In the genomic region with DNA sequence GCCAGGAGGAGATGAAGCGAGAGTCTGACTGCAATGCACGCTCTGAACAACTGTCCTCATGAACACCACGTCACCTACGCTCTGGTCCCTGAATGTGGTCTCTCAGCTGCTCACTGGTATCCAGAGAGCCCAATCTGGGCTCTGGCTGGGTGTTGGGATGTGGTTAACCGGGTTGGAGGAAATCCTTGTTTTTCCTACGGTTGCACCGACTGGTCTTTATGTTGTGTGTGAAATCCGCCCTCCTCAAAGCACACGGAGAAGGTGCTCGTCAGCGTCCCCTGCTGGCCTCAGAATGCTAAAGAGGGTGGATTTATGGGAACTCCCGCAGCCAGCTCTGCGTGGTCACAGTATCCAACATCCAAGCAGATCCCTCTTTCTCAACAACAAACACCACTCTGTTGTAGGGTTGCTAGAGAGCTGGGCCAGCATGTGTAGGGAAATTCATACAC, we compare ENCODE assay signal across 8 cellular contexts. TPM values are rescaled to one million over a fixed set of nuclear protein-coding genes. Genes with fewer than 3 reads are reported as not detected.
DNase-seq lines count a peak whose midpoint lies in the region; ATAC-seq, FAIRE-seq and TF ChIP-seq lines count a peak whose summit lies in the region.

No MANE protein-coding gene starts in this region.

- no peak overlapping the region for H3K4me2 ChIP-seq in SK-N-SH

- CTCF ChIA-PET in SK-N-SH (lab: Yijun Ruan, JAX): interaction anchor here (0.6 to 1.3 kb wide), 3 partner anchors 20 to 243 kb away, joined by 3 to 4 read pairs (median 4); no protein-coding TSS in a partner anchor

- ATAC-seq in GM21360 (IDR thresholded peaks at IDR 0.05; ENCODE audit: unreplicated experiment) (no peak), GM18868 (IDR thresholded peaks at IDR 0.05; ENCODE audit: unreplicated experiment) (no peak)

- peaks cover 27% of the 10 kb centered on the region for H3K4me1 Mint-ChIP-seq in neural crest cell

- 65% methylated on average over 10 of the region's 13 CpGs for WGBS in SK-N-SH (ENCODE audit: low lambda C conversion rate)

- no peaks in the 10 kb centered on the region for H3K36me3 Mint-ChIP-seq in neural crest cell (ENCODE audit: low read depth)

- H3K9me3 Mint-ChIP-seq in neural crest cell: no peaks in the 10 kb centered on the region

- H3K4me3 ChIP-seq in SK-N-SH (ENCODE audit: low read depth in 2 of 2, low read length in 1 of 2) (peak overlapping the region in 1 of 2 experiments; percentile 26; a peak in 1 of 4 replicates), bronchial epithelial cell (ENCODE audit: low read depth, low read length) (no peak overlapping the region)

- H2AFZ ChIP-seq in SK-N-SH (ENCODE audit: low read depth): no peak overlapping the region

- no peak for TF ChIP-seq POLR2A in H54 (IDR thresholded peaks at IDR 0.05; ENCODE audit: low read depth, low read length)

- no peaks in the 10 kb centered on the region for H3K4me1 ChIP-seq in SK-N-SH (ENCODE audit: control insufficient read depth in 1 of 2, insufficient read depth in 2 of 2, low read depth in 1 of 2, low read length in 1 of 2)

- POLR2A ChIA-PET in SK-N-SH (lab: Yijun Ruan, JAX): no interaction called here

- no peaks in the 10 kb centered on the region for H4K20me1 ChIP-seq in SK-N-SH (ENCODE audit: insufficient read depth)

- H3K36me3 ChIP-seq in SK-N-SH (replicated peaks in 1 of 2; ENCODE audit: control insufficient read depth in 1 of 2, insufficient read depth in 2 of 2, low read length in 1 of 2): no peaks in the 10 kb centered on the region
- no peaks in the 10 kb centered on the region for H3K36me3 ChIP-seq in bronchial epithelial cell (ENCODE audit: control insufficient read depth, insufficient read depth, low read length)

- no peak for TF ChIP-seq RAD21 in SK-N-SH (IDR thresholded peaks at IDR 0.05; ENCODE audit: low read length)

- H3K4me3 Mint-ChIP-seq in neural crest cell: no peak overlapping the region

- peak overlapping the region; percentile 88 for H3K27ac Mint-ChIP-seq in neural crest cell (ENCODE audit: unreplicated experiment)

- no peaks in the 10 kb centered on the region for H3K79me2 ChIP-seq in SK-N-SH (ENCODE audit: insufficient read depth)

- peak; percentile 49 for TF ChIP-seq CTCF in SK-N-SH (IDR thresholded peaks at IDR 0.05)
- peak; percentile 54 for TF ChIP-seq CTCF in bronchial epithelial cell (IDR thresholded peaks at IDR 0.05; ENCODE audit: insufficient read depth, low read length, severe bottlenecking)
- TF ChIP-seq CTCF in neural crest cell (conservative IDR thresholded peaks at IDR 0.05): peak; percentile 70

- FAIRE-seq in H54 (lab: Jason Lieb, UNC): no peak
- no peak for FAIRE-seq in bronchial epithelial cell (lab: Jason Lieb, UNC)

- no peak for TF ChIP-seq EP300 in SK-N-SH (IDR thresholded peaks at IDR 0.05; ENCODE audit: borderline replicate concordance in 1 of 2, low read depth in 1 of 2, low read length in 1 of 2)

- DNase-seq in AG20443 (ENCODE audit: low spot score) (peak; percentile 24), H54 (ENCODE audit: insufficient read length, low spot score) (peak; percentile 19), SK-N-SH (no peak), bronchial epithelial cell (ENCODE audit: low read depth) (peak; percentile 3), neural crest cell (ENCODE audit: low read depth, low spot score) (peak; percentile 63), NCI-H1930 (lab: John Stamatoyannopoulos, UW) (no peak)

- no peaks in the 10 kb centered on the region for H3F3A ChIP-seq in SK-N-SH (replicated peaks; ENCODE audit: insufficient read depth)

- H3K27ac ChIP-seq in SK-N-SH (ENCODE audit: low read depth in 2 of 2, low read length in 1 of 2): no peak overlapping the region

- no peaks in the 10 kb centered on the region for H3K9me3 ChIP-seq in SK-N-SH

- no peak overlapping the region for H3K9ac ChIP-seq in SK-N-SH

- peaks cover 33% of the 10 kb centered on the region for H3K27me3 Mint-ChIP-seq in neural crest cell (ENCODE audit: low read depth)

- no peaks in the 10 kb centered on the region; the same call in 1 of the 2 replicates for H3K27me3 ChIP-seq in SK-N-SH (ENCODE audit: insufficient read depth)
- H3K27me3 ChIP-seq in bronchial epithelial cell (ENCODE audit: control insufficient read depth, insufficient read depth, low read length): no peaks in the 10 kb centered on the region

- no peaks in the 10 kb centered on the region for H3K9me2 ChIP-seq in SK-N-SH

TF ChIP-seq in SK-N-SH, 30 proteins besides CTCF, POLR2A, EP300 and RAD21:
- TF ChIP-seq EZH2phosphoT487 (IDR thresholded peaks at IDR 0.05; ENCODE audit: borderline replicate concordance, low read depth) (no peak), MXI1 (IDR thresholded peaks at IDR 0.05; ENCODE audit: low read depth, low read length) (no peak), FOXM1 (IDR thresholded peaks at IDR 0.05; ENCODE audit: low read depth) (no peak), TEAD4 (IDR thresholded peaks at IDR 0.05; ENCODE audit: borderline replicate concordance, insufficient read depth) (no peak), PBX3 (IDR thresholded peaks at IDR 0.05) (no peak), FOSL2 (IDR thresholded peaks at IDR 0.05; ENCODE audit: borderline replicate concordance, low read depth) (no peak), USF1 (IDR thresholded peaks at IDR 0.05; ENCODE audit: borderline replicate concordance, low read depth) (no peak), USF2 (IDR thresholded peaks at IDR 0.05; ENCODE audit: borderline replicate concordance, low read depth, low read length) (no peak), GABPA (IDR thresholded peaks at IDR 0.05; ENCODE audit: low read depth) (no peak), TCF12 (IDR thresholded peaks at IDR 0.05) (no peak)

RNA-seq across cellular contexts. Expression of gene FAM89A, which starts 51.8 kb away (rescaled TPM):
- 2.7 and 3.9 TPM in 2 replicates for polyA plus RNA-seq in SK-N-SH (2012; rRNA removed)
- polyA plus RNA-seq in SK-N-SH (2012; cell fraction: cytosol; rRNA removed): 3.2 and 3.6 TPM in 2 replicates
- 0.92 and 1.0 TPM in 2 replicates for polyA plus RNA-seq in SK-N-SH (2012; cell fraction: nucleus; rRNA removed)
- 8.6 and 10.8 TPM in 2 replicates for total RNA-seq in bronchial epithelial cell
- total RNA-seq in neural crest cell: 15.1 and 16.0 TPM in 2 replicates

Comparison
In these comparisons a context has a peak if more than half of its experiments do, and no peak if none do; other contexts are left out.
1. DNase-seq: peak in AG20443 (single experiment), H54 (single experiment), bronchial epithelial cell (single experiment) and neural crest cell (single experiment); none in SK-N-SH (single experiment) and NCI-H1930 (0 of 2).
2. Peak in every context shown above with its lines, with median percentiles within 50 percentile points of each other: CTCF ChIP-seq.